In the genomic region with DNA sequence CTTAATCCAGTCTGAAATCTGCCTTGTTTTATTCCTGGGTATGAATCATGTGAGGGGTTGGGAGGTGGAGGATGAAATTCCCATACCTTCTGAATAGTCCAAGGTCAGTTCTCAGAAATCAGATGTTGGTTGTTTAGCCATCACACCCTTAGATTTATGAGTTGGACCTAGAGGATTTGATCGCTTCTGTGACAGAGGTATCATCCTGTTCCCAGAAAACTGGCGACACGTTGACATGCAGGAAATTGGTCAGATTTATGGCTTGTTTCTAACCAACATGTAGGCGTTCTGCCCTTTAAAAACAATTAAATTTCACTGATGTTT, we compare ENCODE assay signal across 1 cellular context.
TF ChIP-seq lines count a peak whose summit lies in the region.

No MANE protein-coding gene starts in this region.

TF ChIP-seq in GM12878, 131 proteins besides CTCF, POLR2A, EP300 and RAD21 (continued from another document):
- TF ChIP-seq, protein P1, sequence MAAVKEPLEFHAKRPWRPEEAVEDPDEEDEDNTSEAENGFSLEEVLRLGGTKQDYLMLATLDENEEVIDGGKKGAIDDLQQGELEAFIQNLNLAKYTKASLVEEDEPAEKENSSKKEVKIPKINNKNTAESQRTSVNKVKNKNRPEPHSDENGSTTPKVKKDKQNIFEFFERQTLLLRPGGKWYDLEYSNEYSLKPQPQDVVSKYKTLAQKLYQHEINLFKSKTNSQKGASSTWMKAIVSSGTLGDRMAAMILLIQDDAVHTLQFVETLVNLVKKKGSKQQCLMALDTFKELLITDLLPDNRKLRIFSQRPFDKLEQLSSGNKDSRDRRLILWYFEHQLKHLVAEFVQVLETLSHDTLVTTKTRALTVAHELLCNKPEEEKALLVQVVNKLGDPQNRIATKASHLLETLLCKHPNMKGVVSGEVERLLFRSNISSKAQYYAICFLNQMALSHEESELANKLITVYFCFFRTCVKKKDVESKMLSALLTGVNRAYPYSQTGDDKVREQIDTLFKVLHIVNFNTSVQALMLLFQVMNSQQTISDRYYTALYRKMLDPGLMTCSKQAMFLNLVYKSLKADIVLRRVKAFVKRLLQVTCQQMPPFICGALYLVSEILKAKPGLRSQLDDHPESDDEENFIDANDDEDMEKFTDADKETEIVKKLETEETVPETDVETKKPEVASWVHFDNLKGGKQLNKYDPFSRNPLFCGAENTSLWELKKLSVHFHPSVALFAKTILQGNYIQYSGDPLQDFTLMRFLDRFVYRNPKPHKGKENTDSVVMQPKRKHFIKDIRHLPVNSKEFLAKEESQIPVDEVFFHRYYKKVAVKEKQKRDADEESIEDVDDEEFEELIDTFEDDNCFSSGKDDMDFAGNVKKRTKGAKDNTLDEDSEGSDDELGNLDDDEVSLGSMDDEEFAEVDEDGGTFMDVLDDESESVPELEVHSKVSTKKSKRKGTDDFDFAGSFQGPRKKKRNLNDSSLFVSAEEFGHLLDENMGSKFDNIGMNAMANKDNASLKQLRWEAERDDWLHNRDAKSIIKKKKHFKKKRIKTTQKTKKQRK (IDR thresholded peaks at IDR 0.05; ENCODE audit: low read depth, low read length), result no peak
